ENCODE assay signal across 32 cellular contexts in the genomic region with DNA sequence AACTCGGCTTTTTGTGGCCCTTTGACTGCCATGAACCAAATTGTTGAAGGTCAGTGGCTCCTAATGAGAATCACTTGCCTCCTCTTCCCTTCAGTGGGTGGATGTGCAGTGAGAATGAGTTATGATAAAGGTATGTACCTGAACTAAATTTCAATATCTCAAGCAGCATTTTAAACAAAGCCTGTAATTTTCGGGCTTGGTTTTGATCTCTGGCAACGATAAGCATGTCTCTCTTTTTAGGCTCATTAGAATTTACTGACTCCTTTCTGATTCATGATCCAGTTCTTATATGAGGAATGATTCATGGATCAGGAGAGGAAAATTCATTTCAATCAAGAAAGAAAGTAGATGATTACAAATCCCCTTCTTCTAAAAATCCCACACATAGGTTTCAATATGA.
"Had no signal": no experiment of that assay in that cellular context is flagged by ENCODE, and none has a peak within 500 bp of the region (broad histone marks: within the 10 kb centered on the region; RNA-seq: fewer than 3 reads in every experiment).

No MANE protein-coding gene starts in this region.

- H3K36me3 ChIP-seq: esophagus squamous epithelium, neutrophil, upper lobe of right lung had no signal

- H3K27me3 ChIP-seq: esophagus squamous epithelium, neutrophil, upper lobe of right lung had no signal

- DNase-seq: activated CD4-positive, alpha-beta memory T cell treated with anti-CD3 and anti-CD28 coated beads for 36 hours; activated CD4-positive, alpha-beta T cell treated with anti-CD3 and anti-CD28 coated beads, Interleukin-2, amount 10 ng/mL, durations not matched to agents 24 days and 14 days; activated CD4-positive, CD25-positive, alpha-beta regulatory T cell treated with anti-CD3 and anti-CD28 coated beads, Interleukin-2, amount 50 U/mL, for 72 hours; activated CD8-positive, alpha-beta memory T cell treated with anti-CD3 and anti-CD28 coated beads, Interleukin-2, amount 50 U/mL, for 4 hours; activated gamma-delta T cell treated with Interleukin-2 at 50 U/mL for 16 hours; activated naive CD4-positive, alpha-beta T cell treated with anti-CD3 and anti-CD28 coated beads, Interleukin-2, amount 50 U/mL, for 16 hours; activated T-cell treated with anti-CD3 and anti-CD28 coated beads, Interleukin-2, amount 50 U/mL, for 1 hour; amniotic stem cell; esophagus squamous epithelium; left cardiac atrium; left ventricle myocardium superior; naive B cell; nephron progenitor cell; retina; stimulated activated CD4-positive, alpha-beta T cell treated with anti-CD3 and anti-CD28 coated beads, Interleukin-12 subunit alpha, Interleukin-12 subunit beta, amount 100 ng/mL, for 4 hours; stimulated activated CD4-positive, alpha-beta T cell treated with anti-CD3 and anti-CD28 coated beads, Interleukin-4, amount 100 ng/mL, for 1 hour; T-helper 9 cell; upper lobe of right lung had no signal

- H3K36me3 Mint-ChIP-seq: activated CD4-positive, alpha-beta memory T cell treated with anti-CD3 and anti-CD28 coated beads for 36 hours; naive B cell had no signal

- ATAC-seq: left cardiac atrium, left ventricle myocardium superior, sciatic nerve, upper lobe of right lung had no signal

- H3K9me3 ChIP-seq: esophagus squamous epithelium, neutrophil, upper lobe of right lung had no signal

- H3K4me1 Mint-ChIP-seq: central memory CD8-positive, alpha-beta T cell had no signal

- H3K27ac ChIP-seq: epithelial cell of prostate, neutrophil, skin epidermis, upper lobe of right lung had no signal

- H3K4me3 ChIP-seq: esophagus squamous epithelium, skin epidermis, upper lobe of right lung had no signal

- FAIRE-seq: frontal cortex, islet of Langerhans, TTC549 had no signal

- H3K9me3 Mint-ChIP-seq: activated CD4-positive, alpha-beta memory T cell treated with anti-CD3 and anti-CD28 coated beads for 36 hours; activated CD4-positive, alpha-beta T cell treated with anti-CD3 and anti-CD28 coated beads, Interleukin-2, amount 10 ng/mL, durations not matched to agents 24 days and 14 days; activated T-helper 1 cell treated with anti-CD3 and anti-CD28 coated beads, Interleukin-12 subunit alpha, Interleukin-12 subunit beta, Interleukin-2, Interleukin-4 antibody, amounts not matched to agents 30 ng/mL and 10 ng/mL and 1 ng/mL, durations not matched to agents 14 hours and 24 hours and 36 hours; central memory CD8-positive, alpha-beta T cell; dendritic cell treated with granulocyte-macrophage colony-stimulating factor and Interleukin-4, amounts not matched to agents 40 ng/mL and 50 ng/mL, for 4 days; naive B cell; nephron progenitor cell; stimulated activated naive CD8-positive, alpha-beta T cell treated with anti-CD3 and anti-CD28 coated beads, Interleukin-15, Interleukin-2, amounts not matched to agents 100 ng/mL and 50 ng/mL, for 24 hours; T-helper 1 cell treated with Interleukin-12 subunit alpha and Interleukin-12 subunit beta and Interleukin-4 antibody, amounts not matched to agents 30 μg/mL and 1 μg/mL, for 36 hours had no signal

- H3K27me3 Mint-ChIP-seq: dendritic cell treated with granulocyte-macrophage colony-stimulating factor and Interleukin-4, amounts not matched to agents 40 ng/mL and 50 ng/mL, for 4 days; progenitor cell of endocrine pancreas had no signal

- H3K27ac Mint-ChIP-seq: activated CD4-positive, alpha-beta memory T cell treated with anti-CD3 and anti-CD28 coated beads for 36 hours; activated CD4-positive, alpha-beta T cell treated with anti-CD3 and anti-CD28 coated beads, Interleukin-2, amount 10 ng/mL, durations not matched to agents 24 days and 14 days; activated T-helper 1 cell treated with anti-CD3 and anti-CD28 coated beads, Interleukin-12 subunit alpha, Interleukin-12 subunit beta, Interleukin-2, Interleukin-4 antibody, amounts not matched to agents 30 ng/mL and 10 ng/mL and 1 ng/mL, durations not matched to agents 14 hours and 24 hours and 36 hours; dendritic cell treated with granulocyte-macrophage colony-stimulating factor and Interleukin-4, amounts not matched to agents 40 ng/mL and 50 ng/mL, for 4 days; mesothelial cell of epicardium; progenitor cell of endocrine pancreas; stimulated activated naive CD8-positive, alpha-beta T cell treated with anti-CD3 and anti-CD28 coated beads, Interleukin-15, Interleukin-2, amounts not matched to agents 100 ng/mL and 50 ng/mL, for 24 hours; T-helper 1 cell treated with Interleukin-12 subunit alpha and Interleukin-12 subunit beta and Interleukin-4 antibody, amounts not matched to agents 30 μg/mL and 1 μg/mL, for 36 hours had no signal

- H3K4me3 Mint-ChIP-seq: activated CD4-positive, alpha-beta memory T cell treated with anti-CD3 and anti-CD28 coated beads for 36 hours; activated CD4-positive, alpha-beta T cell treated with anti-CD3 and anti-CD28 coated beads, Interleukin-2, amount 10 ng/mL, durations not matched to agents 24 days and 14 days; activated T-helper 1 cell treated with anti-CD3 and anti-CD28 coated beads, Interleukin-12 subunit alpha, Interleukin-12 subunit beta, Interleukin-2, Interleukin-4 antibody, amounts not matched to agents 30 ng/mL and 10 ng/mL and 1 ng/mL, durations not matched to agents 14 hours and 24 hours and 36 hours; central memory CD8-positive, alpha-beta T cell; dendritic cell treated with granulocyte-macrophage colony-stimulating factor and Interleukin-4, amounts not matched to agents 40 ng/mL and 50 ng/mL, for 4 days; mesothelial cell of epicardium; naive B cell; nephron progenitor cell; stimulated activated naive CD8-positive, alpha-beta T cell treated with anti-CD3 and anti-CD28 coated beads, Interleukin-15, Interleukin-2, amounts not matched to agents 100 ng/mL and 50 ng/mL, for 24 hours; T-helper 1 cell treated with Interleukin-12 subunit alpha and Interleukin-12 subunit beta and Interleukin-4 antibody, amounts not matched to agents 30 μg/mL and 1 μg/mL, for 36 hours had no signal
